ENCODE assay signal across 1 cellular context in genomic region chr14:69398818-69399210, GRCh38.
TF ChIP-seq lines count a peak whose summit lies in the region.

No MANE protein-coding gene starts in this region.

TF ChIP-seq in K562, 482 proteins besides CTCF, POLR2A, EP300 and RAD21 (continued from another document):
- 0 out of 2 replicates have a peak, but pooled peaks have one; percentile 6 for TF ChIP-seq AFF4 (CRISPR knock-in tag; IDR thresholded peaks at IDR 0.05)
- TF ChIP-seq NR2C2 (CRISPR knock-in tag; IDR thresholded peaks at IDR 0.05), result no peak
- TF ChIP-seq NR2C2 (tag; IDR thresholded peaks at IDR 0.05), result peak; percentile 76; the same call in 1 of the 2 replicates
- TF ChIP-seq TFAP4 (CRISPR knock-in tag; IDR thresholded peaks at IDR 0.05; ENCODE audit: borderline replicate concordance), result peak; percentile 3; the same call in 1 of the 2 replicates
- peak; percentile 14; the same call in 1 of the 2 replicates for TF ChIP-seq SIN3B (IDR thresholded peaks at IDR 0.05; ENCODE audit: low read depth)
- TF ChIP-seq SAP30 (IDR thresholded peaks at IDR 0.05; ENCODE audit: borderline replicate concordance, insufficient read depth, low read depth, low read length, poor library complexity, severe bottlenecking), result peak; percentile 69
- no peak for TF ChIP-seq IRF9 (tag; IDR thresholded peaks at IDR 0.05)
- peak; percentile 9; the same call in 1 of the 2 replicates for TF ChIP-seq ZNF589 (CRISPR knock-in tag; IDR thresholded peaks at IDR 0.05; ENCODE audit: low read depth)
- TF ChIP-seq HDAC2 (IDR thresholded peaks at IDR 0.05), result no peak; the same call in 1 of the 2 replicates
- no peak for TF ChIP-seq NONO (IDR thresholded peaks at IDR 0.05; ENCODE audit: low read depth in 2 of 2, low read length in 1 of 2)
- peak in 1 of 2 experiments; percentile 72; a peak in 2 of 4 replicates for TF ChIP-seq HDAC1 (IDR thresholded peaks at IDR 0.05)
- 0 out of 2 replicates have a peak, but pooled peaks have one; percentile 7 for TF ChIP-seq NKRF (IDR thresholded peaks at IDR 0.05; ENCODE audit: borderline replicate concordance)
